In genomic region chr10:97701438-97702064, GRCh38 we compare ENCODE assay signal across 8 cellular contexts. TPM values are rescaled to one million over a fixed set of nuclear protein-coding genes. Genes with fewer than 3 reads are reported as not detected.
A peak's percentile ranks its signal among the peaks of the same experiment; 100 is the strongest.
DNase-seq lines count a peak whose midpoint lies in the region; ATAC-seq, FAIRE-seq and TF ChIP-seq lines count a peak whose summit lies in the region.

No MANE protein-coding gene starts in this region.

- peaks cover 4% of the 10 kb centered on the region for H3K27me3 Mint-ChIP-seq in activated CD4-positive, alpha-beta memory T cell treated with anti-CD3 and anti-CD28 coated beads for 36 hours
- peaks cover 0 to 5% of the 10 kb centered on the region in 2 donors for H3K27me3 Mint-ChIP-seq in natural killer cell (ENCODE audit: low read depth in 2 of 2)

- intact Hi-C loops in activated CD4-positive, alpha-beta memory T cell treated with anti-CD3 and anti-CD28 coated beads for 36 hours (cut with micrococcal nuclease): loop anchor here (1.0 kb wide), 2 partner anchors 25 to 30 kb away; no protein-coding TSS in a partner anchor
- intact Hi-C loops in esophagus squamous epithelium (cut with DNase I): no loop called here
- intact Hi-C loops in natural killer cell (cut with micrococcal nuclease): loop anchor here (1.0 to 5.0 kb wide), 2 partner anchors 30 to 341 kb away; no protein-coding TSS in a partner anchor
- intact Hi-C loops in uterus (cut with DNase I; ENCODE audit: low total_unique reads): no loop called here

- TF ChIP-seq POLR2A in esophagus squamous epithelium (IDR thresholded peaks at IDR 0.05): no peak
- TF ChIP-seq POLR2A in uterus (IDR thresholded peaks at IDR 0.05): no peak

- FAIRE-seq in A204.1 (lab: Jason Lieb, UNC): peak; percentile 96

- WGBS in esophagus squamous epithelium, 2 donors: 21 to 41% methylated on average over 5 to 9 of the region's 11 CpGs

- DNase-seq in GDM1 (lab: John Stamatoyannopoulos, UW): peak; percentile 33
- peak; percentile 85 for DNase-seq in NCI-H460 (ENCODE audit: extremely low read depth, low read depth)
- DNase-seq in activated CD4-positive, alpha-beta memory T cell treated with anti-CD3 and anti-CD28 coated beads for 36 hours: peak; percentile 62
- no peak for DNase-seq in esophagus squamous epithelium (lab: John Stamatoyannopoulos, UW)
- no peak for DNase-seq in natural killer cell
- DNase-seq in uterus: peak in 1 of 2 donors; percentile 70

- no peak overlapping the region for H3K27ac Mint-ChIP-seq in activated CD4-positive, alpha-beta memory T cell treated with anti-CD3 and anti-CD28 coated beads for 36 hours
- H3K27ac Mint-ChIP-seq in natural killer cell: no peak overlapping the region

- H3K27ac ChIP-seq in esophagus squamous epithelium (no peak overlapping the region), uterus (no peak overlapping the region)

- peaks cover 0 to 20% (median 0%) of the 10 kb centered on the region in 4 donors for H3K27me3 ChIP-seq in esophagus squamous epithelium
- no peaks in the 10 kb centered on the region for H3K27me3 ChIP-seq in uterus

- H3K36me3 Mint-ChIP-seq in activated CD4-positive, alpha-beta memory T cell treated with anti-CD3 and anti-CD28 coated beads for 36 hours: no peaks in the 10 kb centered on the region
- no peaks in the 10 kb centered on the region for H3K36me3 Mint-ChIP-seq in natural killer cell

- H3K36me3 ChIP-seq in esophagus squamous epithelium (no peaks in the 10 kb centered on the region), uterus (no peaks in the 10 kb centered on the region)

- POLR2A ChIA-PET in activated CD4-positive, alpha-beta memory T cell treated with anti-CD3 and anti-CD28 coated beads for 36 hours (lab: Charles Lee): interaction anchor here (0.7 to 1.0 kb wide), 3 partner anchors 22 to 499 kb away, joined by 3 to 4 read pairs (median 3); partner anchors contain the start of gene ZFYVE27

- no peaks in the 10 kb centered on the region for H3K4me1 Mint-ChIP-seq in activated CD4-positive, alpha-beta memory T cell treated with anti-CD3 and anti-CD28 coated beads for 36 hours (ENCODE audit: low read depth)
- H3K4me1 Mint-ChIP-seq in natural killer cell: peaks cover 6 to 7% of the 10 kb centered on the region in 2 donors

- ATAC-seq in HG02981 (IDR thresholded peaks at IDR 0.05; ENCODE audit: unreplicated experiment) (peak; percentile 63), natural killer cell (peak; percentile 88 to 97 (median 97))

- H3K4me1 ChIP-seq in esophagus squamous epithelium (peaks cover 0 to 9% (median 8%) of the 10 kb centered on the region in 3 donors), uterus (no peaks in the 10 kb centered on the region)

- TF ChIP-seq CTCF in esophagus squamous epithelium (IDR thresholded peaks at IDR 0.05) (peak; percentile 43 to 82 (median 74)), natural killer cell (IDR thresholded peaks at IDR 0.05) (peak; percentile 73), uterus (IDR thresholded peaks at IDR 0.05) (peak; percentile 74 to 86 (median 83))

- H3K9me3 ChIP-seq in esophagus squamous epithelium: no peaks in the 10 kb centered on the region
- no peaks in the 10 kb centered on the region for H3K9me3 ChIP-seq in uterus

- no peak overlapping the region for H3K4me3 ChIP-seq in esophagus squamous epithelium
- H3K4me3 ChIP-seq in uterus: no peak overlapping the region

- CTCF ChIA-PET in activated CD4-positive, alpha-beta memory T cell treated with anti-CD3 and anti-CD28 coated beads for 36 hours (lab: Charles Lee): interaction anchor here (0.5 to 20.3 kb wide), 36 partner anchors 8 to 539 kb away, joined by 3 to 588 read pairs (median 4); partner anchors contain the start of genes ANKRD2, AVPI1, MARVELD1 and PI4K2A

- no peak overlapping the region for H3K4me3 Mint-ChIP-seq in activated CD4-positive, alpha-beta memory T cell treated with anti-CD3 and anti-CD28 coated beads for 36 hours
- no peak overlapping the region for H3K4me3 Mint-ChIP-seq in natural killer cell

- H3K9me3 Mint-ChIP-seq in activated CD4-positive, alpha-beta memory T cell treated with anti-CD3 and anti-CD28 coated beads for 36 hours: no peaks in the 10 kb centered on the region
- no peaks in the 10 kb centered on the region for H3K9me3 Mint-ChIP-seq in natural killer cell

RNA-seq across cellular contexts. Expression of gene MARVELD1, which starts 12.0 kb away (rescaled TPM):
- total RNA-seq in NCI-H460 (2014; rRNA removed; shearing (Covaris generic)): 20.1 and 23.1 TPM in 2 replicates
- 29.7 and 39.6 TPM in 2 replicates for polyA plus RNA-seq in NCI-H460 (2014; cell fraction: nucleus; rRNA removed)
- total RNA-seq in activated CD4-positive, alpha-beta memory T cell treated with anti-CD3 and anti-CD28 coated beads for 36 hours: 1 to 10 TPM; 2.9 to 4.0 TPM
- total RNA-seq in esophagus squamous epithelium: 10 to 100 TPM in 2 of 4 donors, 1 to 10 TPM in 2; 4.0 to 20.5 (median 12.3) TPM
- under 1 TPM; 0.40 to 0.84 (median 0.40) TPM for total RNA-seq in natural killer cell
- total RNA-seq in uterus: 100 to 1,000 TPM in 1 of 4 donors, 10 to 100 TPM in 3; 36.9 to 158 (median 59.4) TPM

RNA-seq across cellular contexts. Expression of gene AVPI1, which starts 14.5 kb away (rescaled TPM):
- total RNA-seq in NCI-H460 (2014; rRNA removed; shearing (Covaris generic)): 147 and 192 TPM in 2 replicates
- polyA plus RNA-seq in NCI-H460 (2014; cell fraction: nucleus; rRNA removed): 75.6 and 85.9 TPM in 2 replicates
- 1 to 10 TPM; 1.7 to 2.1 TPM for total RNA-seq in activated CD4-positive, alpha-beta memory T cell treated with anti-CD3 and anti-CD28 coated beads for 36 hours
- total RNA-seq in esophagus squamous epithelium (10 to 100 TPM in 3 of 4 donors, 1 to 10 TPM in 1; 7.7 to 21.7 (median 15.4) TPM), natural killer cell (1 to 10 TPM; 6.1 to 8.4 (median 6.8) TPM), uterus (10 to 100 TPM in 2 of 4 donors, 1 to 10 TPM in 1, under 1 TPM in 1; 0.51 to 15.1 (median 10.8) TPM)

RNA-seq across cellular contexts. Expression of gene ZFYVE27, which starts 35.4 kb away (rescaled TPM):
- 22.5 and 26.0 TPM in 2 replicates for total RNA-seq in NCI-H460 (2014; rRNA removed; shearing (Covaris generic))
- 66.5 and 126 TPM in 2 replicates for polyA plus RNA-seq in NCI-H460 (2014; cell fraction: nucleus; rRNA removed)
- total RNA-seq in activated CD4-positive, alpha-beta memory T cell treated with anti-CD3 and anti-CD28 coated beads for 36 hours: 10 to 100 TPM; 20.9 to 22.8 TPM
- total RNA-seq in esophagus squamous epithelium (10 to 100 TPM; 10.1 to 16.0 (median 13.4) TPM), natural killer cell (10 to 100 TPM; 63.0 to 82.8 (median 76.4) TPM), uterus (10 to 100 TPM in 3 of 4 donors, 1 to 10 TPM in 1; 2.8 to 32.3 (median 16.7) TPM)

Comparison
In these comparisons a context has a peak if more than half of its experiments do, and no peak if none do; other contexts are left out.
1. DNase-seq: peak in GDM1 (single experiment), NCI-H460 (single experiment) and activated CD4-positive, alpha-beta memory T cell treated with anti-CD3 and anti-CD28 coated beads for 36 hours (single experiment); none in esophagus squamous epithelium (single experiment) and natural killer cell (single experiment).
2. intact Hi-C loops: an anchor here in activated CD4-positive, alpha-beta memory T cell treated with anti-CD3 and anti-CD28 coated beads for 36 hours (1.0 kb wide) and natural killer cell (1.0 to 5.0 kb wide); none called in esophagus squamous epithelium and uterus.
3. Peak in every context shown above with its lines, with median percentiles within 50 percentile points of each other: CTCF ChIP-seq.